In genomic region chr11:17354070-17354924, GRCh38 we compare ENCODE assay signal across 1 cellular context.
TF ChIP-seq lines count a peak whose summit lies in the region.

No MANE protein-coding gene starts in this region.

TF ChIP-seq in H1, 55 proteins besides CTCF, POLR2A, EP300 and RAD21:
- no peak for TF ChIP-seq RFX5 (IDR thresholded peaks at IDR 0.05; ENCODE audit: borderline replicate concordance, low read depth, low read length)
- no peak for TF ChIP-seq TAF7 (optimal IDR thresholded peaks at IDR 0.05; ENCODE audit: borderline replicate concordance, low read depth, low read length)
- TF ChIP-seq EGR1 (IDR thresholded peaks at IDR 0.05; ENCODE audit: borderline replicate concordance, low read depth, low read length) = no peak
- no peak for TF ChIP-seq SP1 (IDR thresholded peaks at IDR 0.05; ENCODE audit: low read depth, low read length)
- no peak for TF ChIP-seq FOSL1 (IDR thresholded peaks at IDR 0.05; ENCODE audit: insufficient read depth, low read depth, low read length)
- TF ChIP-seq ATF3 (IDR thresholded peaks at IDR 0.05; ENCODE audit: insufficient read depth, low read depth, low read length) = no peak
- no peak for TF ChIP-seq RBBP5 (IDR thresholded peaks at IDR 0.05; ENCODE audit: borderline replicate concordance, low read depth, low read length)
- no peak for TF ChIP-seq POLR2AphosphoS5 (IDR thresholded peaks at IDR 0.05; ENCODE audit: low read depth, low read length)
- no peak for TF ChIP-seq RNF2 (IDR thresholded peaks at IDR 0.05; ENCODE audit: borderline replicate concordance, low read depth, low read length, missing control alignments, poor library complexity, severe bottlenecking)
- TF ChIP-seq ATF2 (IDR thresholded peaks at IDR 0.05; ENCODE audit: low read length) = no peak
- no peak for TF ChIP-seq BRCA1 (IDR thresholded peaks at IDR 0.05; ENCODE audit: low read depth, low read length)
- TF ChIP-seq KDM5A (IDR thresholded peaks at IDR 0.05; ENCODE audit: low read length) = no peak
- TF ChIP-seq EZH2 (IDR thresholded peaks at IDR 0.05; ENCODE audit: low read depth, low read length, severe bottlenecking) = no peak
- no peak for TF ChIP-seq KDM1A (IDR thresholded peaks at IDR 0.05; ENCODE audit: borderline replicate concordance, low read length)
- TF ChIP-seq BACH1 (IDR thresholded peaks at IDR 0.05; ENCODE audit: low read length) = no peak
- TF ChIP-seq SAP30 (IDR thresholded peaks at IDR 0.05; ENCODE audit: insufficient read depth, insufficient replicate concordance, low read length) = no peak
